8 cellular contexts compared by ENCODE assay signal in the genomic region with DNA sequence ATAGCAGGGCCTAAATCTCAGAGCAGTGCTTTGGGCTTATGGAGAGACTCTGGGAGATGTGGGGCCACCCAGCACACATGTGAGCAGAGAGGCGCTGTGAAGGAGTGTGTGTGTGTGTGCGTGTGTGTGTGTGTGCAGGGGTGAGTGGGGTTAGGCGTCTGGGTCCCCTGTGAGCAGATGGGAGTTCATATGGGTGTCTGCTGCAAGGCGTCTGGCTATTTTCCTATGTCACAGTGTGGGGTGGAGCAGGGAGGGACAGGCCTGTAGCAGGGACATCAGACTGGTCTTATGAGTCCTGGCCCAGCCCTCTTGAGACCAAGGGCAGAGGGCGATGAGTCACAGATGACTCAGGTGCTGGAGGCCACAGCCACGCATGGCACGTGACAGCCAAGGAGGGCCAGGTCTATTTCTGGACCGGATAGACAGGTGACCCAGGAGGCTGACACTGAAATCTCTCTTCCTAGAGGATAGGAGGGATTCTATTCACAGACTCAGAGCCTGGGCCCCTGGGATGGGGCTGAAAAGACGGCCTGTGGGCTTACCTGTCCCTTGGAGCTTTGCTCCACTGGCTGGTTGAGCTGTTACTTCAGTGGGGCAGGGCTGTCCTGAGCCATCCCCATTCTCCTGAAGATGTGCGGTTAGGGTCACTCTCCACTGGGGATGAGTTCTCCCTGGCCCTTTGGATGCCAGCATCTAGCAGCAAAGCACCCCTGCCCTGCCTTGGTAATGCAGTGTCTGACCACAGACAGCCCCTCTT. TPM values are rescaled to one million over a fixed set of nuclear protein-coding genes. Genes with fewer than 3 reads are reported as not detected.
DNase-seq lines count a peak whose midpoint lies in the region; ATAC-seq, FAIRE-seq and TF ChIP-seq lines count a peak whose summit lies in the region.

No MANE protein-coding gene starts in this region.

- ATAC-seq in GM18867 (IDR thresholded peaks at IDR 0.05; ENCODE audit: unreplicated experiment), result peak; percentile 71
- peak; percentile 96 for ATAC-seq in mucosa of descending colon
- no peak for ATAC-seq in HG02678 (IDR thresholded peaks at IDR 0.05; ENCODE audit: unreplicated experiment)

- no peak for TF ChIP-seq POLR2A in NB4 (IDR thresholded peaks at IDR 0.05; ENCODE audit: extremely low read depth, insufficient read length)

- H3K36me3 ChIP-seq in bronchial epithelial cell (ENCODE audit: control insufficient read depth, insufficient read depth, low read length), result no peaks in the 10 kb centered on the region
- H3K36me3 ChIP-seq in mucosa of descending colon (ENCODE audit: low read depth), result no peaks in the 10 kb centered on the region

- no peak for TF ChIP-seq CTCF in 22Rv1 (IDR thresholded peaks at IDR 0.05)
- TF ChIP-seq CTCF in NB4 (IDR thresholded peaks at IDR 0.05; ENCODE audit: low read depth, low read length), result no peak
- no peak for TF ChIP-seq CTCF in bronchial epithelial cell (IDR thresholded peaks at IDR 0.05; ENCODE audit: insufficient read depth, low read length, severe bottlenecking)
- TF ChIP-seq CTCF in mucosa of descending colon (IDR thresholded peaks at IDR 0.05), result no peak

- H3K27ac ChIP-seq in 22Rv1, result peak overlapping the region; percentile 87

- no peak for FAIRE-seq in bronchial epithelial cell (lab: Jason Lieb, UNC)

- peak; percentile 82 for DNase-seq in NB4 (ENCODE audit: low read depth)
- DNase-seq in bronchial epithelial cell (ENCODE audit: low read depth), result peak; percentile 78
- DNase-seq in mucosa of descending colon, result peak; percentile 86 to 92 (median 89)
- no peak for DNase-seq in central memory CD4-positive, alpha-beta T cell
- no peak for DNase-seq in effector CD4-positive, alpha-beta T cell

- H3K9me3 ChIP-seq in mucosa of descending colon, result no peaks in the 10 kb centered on the region

- H3K27me3 ChIP-seq in bronchial epithelial cell (ENCODE audit: control insufficient read depth, insufficient read depth, low read length), result no peaks in the 10 kb centered on the region

- H3K4me1 ChIP-seq in mucosa of descending colon (ENCODE audit: low read depth), result peaks cover 23% of the 10 kb centered on the region

- intact Hi-C loops in mucosa of descending colon (cut with DNase I, micrococcal nuclease), result no loop called here

- no peak overlapping the region for H3K4me3 ChIP-seq in NB4 (ENCODE audit: low read depth, low read length)
- H3K4me3 ChIP-seq in bronchial epithelial cell (ENCODE audit: low read depth, low read length), result no peak overlapping the region
- H3K4me3 ChIP-seq in mucosa of descending colon, result no peak overlapping the region

RNA-seq across cellular contexts. Expression of gene VEGFA, which starts 28.9 kb away (rescaled TPM):
- total RNA-seq in bronchial epithelial cell, result 391 and 496 TPM in 2 replicates
- total RNA-seq in mucosa of descending colon, result 100 to 1,000 TPM in 1 of 3 donors, 10 to 100 TPM in 2; 89.4 to 165 (median 94.7) TPM

Comparison
In these comparisons a context has a peak if more than half of its experiments do, and no peak if none do; other contexts are left out.
1. DNase-seq: peak in NB4 (single experiment), bronchial epithelial cell (single experiment) and mucosa of descending colon (3 of 3); none in central memory CD4-positive, alpha-beta T cell (single experiment) and effector CD4-positive, alpha-beta T cell (single experiment).